16 cellular contexts compared by ENCODE assay signal in genomic region chr19:51564791-51565190, GRCh38. TPM values are rescaled to one million over a fixed set of nuclear protein-coding genes. Genes with fewer than 3 reads are reported as not detected.
DNase-seq lines count a peak whose midpoint lies in the region; ATAC-seq and TF ChIP-seq lines count a peak whose summit lies in the region.
"Had no signal": no experiment of that assay in that cellular context is flagged by ENCODE, and none has a peak within 500 bp of the region (broad histone marks: within the 10 kb centered on the region; RNA-seq: fewer than 3 reads in every experiment).

No MANE protein-coding gene starts in this region.

- peaks cover 42 to 64% (median 58%) of the 10 kb centered on the region in 5 donors for H3K27me3 Mint-ChIP-seq in naive thymus-derived CD4-positive, alpha-beta T cell
- H3K27me3 Mint-ChIP-seq in endothelial cell (ENCODE audit: unreplicated experiment): peaks cover 2% of the 10 kb centered on the region

- H3K4me1 Mint-ChIP-seq in naive thymus-derived CD4-positive, alpha-beta T cell: peaks cover 0 to 2% (median 0%) of the 10 kb centered on the region in 7 donors
- H3K4me1 Mint-ChIP-seq in endothelial cell (ENCODE audit: unreplicated experiment): no peaks in the 10 kb centered on the region
- H3K4me1 Mint-ChIP-seq: CD4-positive, alpha-beta memory T cell had no signal

- H3K4me1 ChIP-seq in naive thymus-derived CD4-positive, alpha-beta T cell (ENCODE audit: control insufficient read depth in 2 of 2, insufficient read depth in 2 of 2, low read length in 2 of 2): no peaks in the 10 kb centered on the region

- CTCF ChIA-PET in naive thymus-derived CD4-positive, alpha-beta T cell (lab: Charles Lee): no interaction called here

- ATAC-seq in naive thymus-derived CD4-positive, alpha-beta T cell: peak; percentile 27
- ATAC-seq in GM21825 (IDR thresholded peaks at IDR 0.05; ENCODE audit: unreplicated experiment): no peak
- ATAC-seq: activated CD8-positive, alpha-beta T cell treated with anti-CD3 and anti-CD28 coated beads, Interleukin-2, amount 10 ng/mL, durations not matched to agents 7 days and 5 days had no signal

- H3K27me3 ChIP-seq in naive thymus-derived CD4-positive, alpha-beta T cell (ENCODE audit: control insufficient read depth in 2 of 2, insufficient read depth in 2 of 2, low read length in 2 of 2): no peaks in the 10 kb centered on the region

- DNase-seq in GM12865 (ENCODE audit: low read depth) (peak; percentile 74), SIG-M5 (lab: John Stamatoyannopoulos, UW) (peak; percentile 51), endothelial cell (ENCODE audit: low spot score) (no peak), hippocampal formation (lab: John Stamatoyannopoulos, UW) (no peak)
- DNase-seq in naive thymus-derived CD4-positive, alpha-beta T cell: no peak
- DNase-seq: activated CD8-positive, alpha-beta T cell treated with anti-CD3 and anti-CD28 coated beads, Interleukin-2, amount 10 ng/mL, durations not matched to agents 7 days and 5 days; activated naive CD4-positive, alpha-beta T cell; CD4-positive, alpha-beta memory T cell; mammary epithelial cell; NCI-H345; occipital lobe had no signal

- H3K9me3 Mint-ChIP-seq in naive thymus-derived CD4-positive, alpha-beta T cell: peaks cover 0 to 10% (median 2%) of the 10 kb centered on the region in 11 donors
- no peaks in the 10 kb centered on the region for H3K9me3 Mint-ChIP-seq in endothelial cell (ENCODE audit: unreplicated experiment)

- H3K4me3 Mint-ChIP-seq in naive thymus-derived CD4-positive, alpha-beta T cell: no peak overlapping the region
- H3K4me3 Mint-ChIP-seq in endothelial cell (ENCODE audit: unreplicated experiment): no peak overlapping the region
- H3K4me3 Mint-ChIP-seq: activated CD8-positive, alpha-beta T cell treated with anti-CD3 and anti-CD28 coated beads, Interleukin-2, amount 10 ng/mL, durations not matched to agents 7 days and 5 days had no signal

- no peaks in the 10 kb centered on the region for H3K9me3 ChIP-seq in KOPT-K1 (ENCODE audit: insufficient read depth, low read length, poor library complexity, severe bottlenecking)
- no peaks in the 10 kb centered on the region for H3K9me3 ChIP-seq in naive thymus-derived CD4-positive, alpha-beta T cell (ENCODE audit: control insufficient read depth in 2 of 3, low read length in 3 of 3)

- no peak overlapping the region for H3K27ac Mint-ChIP-seq in naive thymus-derived CD4-positive, alpha-beta T cell
- no peak overlapping the region for H3K27ac Mint-ChIP-seq in endothelial cell (ENCODE audit: unreplicated experiment)
- H3K27ac Mint-ChIP-seq: activated CD8-positive, alpha-beta T cell treated with anti-CD3 and anti-CD28 coated beads, Interleukin-2, amount 10 ng/mL, durations not matched to agents 7 days and 5 days; CD4-positive, alpha-beta memory T cell had no signal

- H3K36me3 Mint-ChIP-seq in naive thymus-derived CD4-positive, alpha-beta T cell: peaks cover 0 to 4% (median 0%) of the 10 kb centered on the region in 5 donors
- no peaks in the 10 kb centered on the region for H3K36me3 Mint-ChIP-seq in endothelial cell (ENCODE audit: low read depth, unreplicated experiment)
- H3K36me3 Mint-ChIP-seq: CD4-positive, alpha-beta memory T cell had no signal

- TF ChIP-seq CTCF in GM12865 (IDR thresholded peaks at IDR 0.05; ENCODE audit: insufficient read depth, low read depth, low read length, missing control alignments) (peak; percentile 49), endothelial cell (IDR thresholded peaks at IDR 0.05; ENCODE audit: unreplicated experiment) (no peak)

- H3K4me3 ChIP-seq in GM12865 (ENCODE audit: low read depth, low read length): no peak overlapping the region
- H3K4me3 ChIP-seq in naive thymus-derived CD4-positive, alpha-beta T cell (ENCODE audit: low read length): no peak overlapping the region
- H3K4me3 ChIP-seq: skin epidermis had no signal

- POLR2A ChIA-PET in naive thymus-derived CD4-positive, alpha-beta T cell (lab: Charles Lee): no interaction called here

- intact Hi-C loops in naive thymus-derived CD4-positive, alpha-beta T cell (cut with micrococcal nuclease): no loop called here

- H3K36me3 ChIP-seq in KOPT-K1 (ENCODE audit: insufficient read depth, low read length): no peaks in the 10 kb centered on the region
- H3K36me3 ChIP-seq in naive thymus-derived CD4-positive, alpha-beta T cell (ENCODE audit: control insufficient read depth in 2 of 3, insufficient read depth in 3 of 3, low read length in 3 of 3): no peaks in the 10 kb centered on the region

- peak overlapping the region; percentile 60 for H3K27ac ChIP-seq in KOPT-K1 (ENCODE audit: low read depth, low read length, poor library complexity, severe bottlenecking)
- H3K27ac ChIP-seq in naive thymus-derived CD4-positive, alpha-beta T cell (ENCODE audit: low read depth, low read length): no peak overlapping the region

RNA-seq across cellular contexts. Expression of gene ZNF175, which starts 6.3 kb away (rescaled TPM):
- 10 to 100 TPM in 3 of 5 experiments, 1 to 10 TPM in 2; 6.8 to 19.1 (median 10.2) TPM for total RNA-seq in naive thymus-derived CD4-positive, alpha-beta T cell
- 1 to 10 TPM; 2.6 to 4.8 TPM for polyA plus RNA-seq in naive thymus-derived CD4-positive, alpha-beta T cell
- 18.3 TPM for total RNA-seq in endothelial cell (ENCODE audit: unreplicated experiment)

RNA-seq across cellular contexts. Expression of gene SIGLEC6, which starts 33.3 kb away (rescaled TPM):
- total RNA-seq in naive thymus-derived CD4-positive, alpha-beta T cell: 1 to 10 TPM in 1 of 5 experiments, under 1 TPM in 4; 0.46 to 2.5 (median 0.64) TPM
- polyA plus RNA-seq in naive thymus-derived CD4-positive, alpha-beta T cell: not detected
- not detected for total RNA-seq in endothelial cell (ENCODE audit: unreplicated experiment)
- total RNA-seq: CD4-positive, alpha-beta memory T cell; dermis microvascular lymphatic vessel endothelial cell; M059J; mammary epithelial cell; occipital lobe had no signal
- polyA plus RNA-seq: mammary epithelial cell had no signal

Comparison
In these comparisons a context has a peak if more than half of its experiments do, and no peak if none do; other contexts are left out.
1. DNase-seq: peak in GM12865 (single experiment) and SIG-M5 (single experiment); none in naive thymus-derived CD4-positive, alpha-beta T cell (0 of 9), endothelial cell (single experiment) and hippocampal formation (0 of 2).